Comparison of ENCODE assay signal across 16 cellular contexts in genomic region chr9:95641591-95641990, GRCh38.
DNase-seq lines count a peak whose midpoint lies in the region; TF ChIP-seq lines count a peak whose summit lies in the region.
"Had no signal": no experiment of that assay in that cellular context is flagged by ENCODE, and none has a peak within 500 bp of the region (broad histone marks: within the 10 kb centered on the region; RNA-seq: fewer than 3 reads in every experiment).

No MANE protein-coding gene starts in this region.

- no peaks in the 10 kb centered on the region for H3K36me3 ChIP-seq in tibial artery
- H3K36me3 ChIP-seq: left ventricle myocardium inferior, sigmoid colon had no signal

- intact Hi-C loops in tibial artery (cut with DNase I; ENCODE audit: low total_unique reads), result no loop called here

- no peaks in the 10 kb centered on the region for H3K27me3 ChIP-seq in tibial artery
- H3K27me3 ChIP-seq: foreskin keratinocyte, sigmoid colon had no signal

- H3K4me3 ChIP-seq in tibial artery, result no peak overlapping the region
- H3K4me3 ChIP-seq: left ventricle myocardium inferior, sigmoid colon had no signal

- TF ChIP-seq CTCF in tibial artery (IDR thresholded peaks at IDR 0.05), result no peak

- H3K4me1 ChIP-seq in tibial artery, result peaks cover 0 to 37% (median 19%) of the 10 kb centered on the region in 4 donors
- H3K4me1 ChIP-seq: Caco-2, foreskin keratinocyte, sigmoid colon had no signal

- no peaks in the 10 kb centered on the region for H3K9me3 ChIP-seq in tibial artery
- H3K9me3 ChIP-seq: Caco-2 had no signal

- peak; percentile 11 for DNase-seq in stimulated activated CD4-positive, alpha-beta T cell treated with anti-CD3 and anti-CD28 coated beads, Interleukin-15, amount 100 ng/mL, for 24 hours
- no peak for DNase-seq in stimulated activated CD4-positive, alpha-beta T cell treated with anti-CD3 and anti-CD28 coated beads, Interleukin-4, amount 100 ng/mL, for 4 hours
- DNase-seq in NCI-H69 (lab: John Stamatoyannopoulos, UW) (peak; percentile 82), dermis blood vessel endothelial cell (peak; percentile 43), tibial artery (no peak), HCEC 1CT (no peak), COLO829 (ENCODE audit: low spot score) (no peak)
- DNase-seq in activated CD8-positive, alpha-beta memory T cell treated with anti-CD3 and anti-CD28 coated beads, Interleukin-2, amount 50 U/mL, for 48 hours, result no peak
- DNase-seq: activated CD4-positive, alpha-beta T cell treated with anti-CD3 and anti-CD28 coated beads for 48 hours; activated gamma-delta T cell; Caco-2; endodermal cell; foreskin keratinocyte; GDM1; left ventricle myocardium inferior; sigmoid colon had no signal

- H3K27ac ChIP-seq in tibial artery, result no peak overlapping the region
- H3K27ac ChIP-seq: foreskin keratinocyte, left ventricle myocardium inferior, sigmoid colon had no signal

Comparison
In these comparisons a context has a peak if more than half of its experiments do, and no peak if none do; other contexts are left out.
1. DNase-seq: peak in stimulated activated CD4-positive, alpha-beta T cell treated with anti-CD3 and anti-CD28 coated beads, Interleukin-15, amount 100 ng/mL, for 24 hours (single experiment), NCI-H69 (single experiment) and dermis blood vessel endothelial cell (single experiment); none in stimulated activated CD4-positive, alpha-beta T cell treated with anti-CD3 and anti-CD28 coated beads, Interleukin-4, amount 100 ng/mL, for 4 hours (0 of 2), tibial artery (0 of 2), HCEC 1CT (single experiment), COLO829 (single experiment) and activated CD8-positive, alpha-beta memory T cell treated with anti-CD3 and anti-CD28 coated beads, Interleukin-2, amount 50 U/mL, for 48 hours (single experiment).